ENCODE assay signal across 8 cellular contexts in the genomic region with DNA sequence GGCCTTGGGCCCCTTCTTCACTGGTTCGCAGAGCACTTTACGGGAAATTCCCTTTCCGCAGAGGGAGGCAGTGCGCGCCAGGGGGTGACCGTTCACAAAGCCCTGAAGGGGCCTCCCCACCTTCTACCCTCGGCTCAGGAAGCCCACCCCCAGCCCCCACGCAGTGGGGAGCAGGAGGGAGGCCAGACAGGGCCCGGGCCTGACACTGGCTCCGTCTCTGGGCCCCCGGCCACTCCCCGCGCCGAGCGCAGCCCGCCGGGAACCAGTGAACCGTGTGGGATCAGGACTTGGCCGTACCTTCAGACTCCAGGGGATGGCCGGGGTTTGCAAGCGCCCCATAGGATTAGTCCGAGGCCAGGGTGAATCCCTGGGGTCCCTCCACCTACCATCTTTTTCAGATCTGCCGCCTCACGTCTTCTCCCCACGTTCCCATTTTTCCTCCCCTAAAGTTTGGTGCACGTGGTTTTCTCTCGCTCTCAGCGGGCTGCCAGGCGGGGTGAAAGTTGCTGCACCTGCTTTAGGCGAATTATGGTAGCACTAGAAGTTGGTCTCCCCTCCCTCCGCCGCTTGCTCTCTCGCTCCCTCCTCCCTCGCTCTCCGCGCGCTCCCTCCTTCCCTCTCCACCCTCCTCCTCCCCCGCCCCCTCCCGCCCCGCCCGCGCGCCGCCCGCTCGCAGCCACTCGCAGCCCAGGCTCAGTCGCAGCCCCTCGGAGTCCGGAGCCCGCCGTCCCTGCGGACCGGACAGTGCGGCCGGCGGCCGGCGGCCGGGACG. TPM values are rescaled to one million over a fixed set of nuclear protein-coding genes. Genes with fewer than 3 reads are reported as not detected.
DNase-seq lines count a peak whose midpoint lies in the region; ATAC-seq and TF ChIP-seq lines count a peak whose summit lies in the region.

A gene with protein sequence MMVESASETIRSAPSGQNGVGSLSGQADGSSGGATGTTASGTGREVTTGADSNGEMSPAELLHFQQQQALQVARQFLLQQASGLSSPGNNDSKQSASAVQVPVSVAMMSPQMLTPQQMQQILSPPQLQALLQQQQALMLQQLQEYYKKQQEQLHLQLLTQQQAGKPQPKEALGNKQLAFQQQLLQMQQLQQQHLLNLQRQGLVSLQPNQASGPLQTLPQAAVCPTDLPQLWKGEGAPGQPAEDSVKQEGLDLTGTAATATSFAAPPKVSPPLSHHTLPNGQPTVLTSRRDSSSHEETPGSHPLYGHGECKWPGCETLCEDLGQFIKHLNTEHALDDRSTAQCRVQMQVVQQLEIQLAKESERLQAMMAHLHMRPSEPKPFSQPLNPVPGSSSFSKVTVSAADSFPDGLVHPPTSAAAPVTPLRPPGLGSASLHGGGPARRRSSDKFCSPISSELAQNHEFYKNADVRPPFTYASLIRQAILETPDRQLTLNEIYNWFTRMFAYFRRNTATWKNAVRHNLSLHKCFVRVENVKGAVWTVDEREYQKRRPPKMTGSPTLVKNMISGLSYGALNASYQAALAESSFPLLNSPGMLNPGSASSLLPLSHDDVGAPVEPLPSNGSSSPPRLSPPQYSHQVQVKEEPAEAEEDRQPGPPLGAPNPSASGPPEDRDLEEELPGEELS (plus strand): TSS at position 679 of the 772 bp plus-strand sequence. CDS start 19,380 bp downstream, outside the sequence.

- peaks cover 5 to 10% of the 10 kb centered on the region in 2 donors for H3K36me3 Mint-ChIP-seq in CD4-positive, alpha-beta memory T cell
- H3K36me3 Mint-ChIP-seq in activated CD8-positive, alpha-beta T cell treated with anti-CD3 and anti-CD28 coated beads, Interleukin-2, amount 10 ng/mL, durations not matched to agents 7 days and 5 days (ENCODE audit: low read depth) = no peaks in the 10 kb centered on the region

- H3K4me3 Mint-ChIP-seq in CD4-positive, alpha-beta memory T cell = peak within 1 kb of the TSS; percentile 90 to 96 (median 92)
- H3K4me3 Mint-ChIP-seq in activated CD8-positive, alpha-beta T cell treated with anti-CD3 and anti-CD28 coated beads, Interleukin-2, amount 10 ng/mL, durations not matched to agents 7 days and 5 days = peak within 1 kb of the TSS; percentile 81

- no peak within 1 kb of the TSS for H3K27ac ChIP-seq in CD4-positive, alpha-beta memory T cell (ENCODE audit: low read depth, low read length)
- H3K27ac ChIP-seq in HL-60 (replicated peaks) = peak within 1 kb of the TSS; percentile 75

- peaks cover 17% of the 10 kb centered on the region for H3K27me3 ChIP-seq in CD4-positive, alpha-beta memory T cell (ENCODE audit: insufficient read depth, low read length)
- H3K27me3 ChIP-seq in HL-60 (ENCODE audit: insufficient read depth, poor library complexity, severe bottlenecking) = peaks cover 4% of the 10 kb centered on the region

- no peaks in the 10 kb centered on the region for H3K36me3 ChIP-seq in CD4-positive, alpha-beta memory T cell (ENCODE audit: insufficient read depth, low read length)

- peaks cover 0 to 2% (median 0%) of the 10 kb centered on the region in 8 donors for H3K9me3 Mint-ChIP-seq in CD4-positive, alpha-beta memory T cell
- no peaks in the 10 kb centered on the region for H3K9me3 Mint-ChIP-seq in activated CD8-positive, alpha-beta T cell treated with anti-CD3 and anti-CD28 coated beads, Interleukin-2, amount 10 ng/mL, durations not matched to agents 7 days and 5 days (ENCODE audit: insufficient read depth)

- peaks cover 37% of the 10 kb centered on the region for H3K4me1 ChIP-seq in CD4-positive, alpha-beta memory T cell (ENCODE audit: insufficient read depth, low read length)

- peaks cover 0 to 2% of the 10 kb centered on the region in 2 donors for H3K27me3 Mint-ChIP-seq in CD4-positive, alpha-beta memory T cell
- H3K27me3 Mint-ChIP-seq in activated CD8-positive, alpha-beta T cell treated with anti-CD3 and anti-CD28 coated beads, Interleukin-2, amount 10 ng/mL, durations not matched to agents 7 days and 5 days (ENCODE audit: low read depth) = peaks cover 60% of the 10 kb centered on the region

- TF ChIP-seq CTCF in HL-60 (IDR thresholded peaks at IDR 0.05; ENCODE audit: insufficient read depth, low read length) = no peak

- ATAC-seq in GM19455 (IDR thresholded peaks at IDR 0.05; ENCODE audit: unreplicated experiment) = peak; percentile 68
- peak; percentile 87 for ATAC-seq in activated CD8-positive, alpha-beta T cell treated with anti-CD3 and anti-CD28 coated beads, Interleukin-2, amount 10 ng/mL, durations not matched to agents 7 days and 5 days

- peak; percentile 80 to 87 (median 81) for DNase-seq in CD4-positive, alpha-beta memory T cell
- DNase-seq in HL-60 (ENCODE audit: low read depth in 1 of 2, low spot score in 1 of 2) (peak; percentile 77 to 95), NCI-H82 treated with DMSO at 0.1 percent for 48 hours (lab: John Stamatoyannopoulos, UW; ENCODE audit: unreplicated experiment) (peak; percentile 90), medulla oblongata (ENCODE audit: extremely low spot score) (peak; percentile 95)
- DNase-seq in activated CD8-positive, alpha-beta T cell treated with anti-CD3 and anti-CD28 coated beads, Interleukin-2, amount 10 ng/mL, durations not matched to agents 7 days and 5 days = peak; percentile 92
- DNase-seq in effector CD4-positive, alpha-beta T cell = peak; percentile 71
- peak; percentile 62 to 76 (median 73) for DNase-seq in stimulated activated CD4-positive, alpha-beta T cell treated with anti-CD3 and anti-CD28 coated beads, TNF-alpha, amount 100 ng/mL, for 4 hours (ENCODE audit: low read depth in 3 of 3)

- intact Hi-C loops in CD4-positive, alpha-beta memory T cell (cut with micrococcal nuclease) = loop anchor here (1.0 to 5.0 kb wide), 4 partner anchors 15 to 120 kb away; no protein-coding TSS in a partner anchor

- CTCF ChIA-PET in CD4-positive, alpha-beta memory T cell (lab: Charles Lee; ENCODE audit: partially characterized antibody) = interaction anchor here (4.1 kb wide), 1 partner anchor 121 kb away, joined by 21 read pairs; no protein-coding TSS in a partner anchor
- CTCF ChIA-PET in activated CD8-positive, alpha-beta T cell treated with anti-CD3 and anti-CD28 coated beads, Interleukin-2, amount 10 ng/mL, durations not matched to agents 7 days and 5 days (lab: Charles Lee) = interaction anchor here (2.4 kb wide), 1 partner anchor 120 kb away, joined by 13 read pairs; no protein-coding TSS in a partner anchor

- peaks cover 11 to 42% (median 29%) of the 10 kb centered on the region in 4 donors for H3K4me1 Mint-ChIP-seq in CD4-positive, alpha-beta memory T cell
- H3K4me1 Mint-ChIP-seq in activated CD8-positive, alpha-beta T cell treated with anti-CD3 and anti-CD28 coated beads, Interleukin-2, amount 10 ng/mL, durations not matched to agents 7 days and 5 days (ENCODE audit: low read depth) = peaks cover 30% of the 10 kb centered on the region

- peak within 1 kb of the TSS; percentile 33 to 92 (median 72) for H3K27ac Mint-ChIP-seq in CD4-positive, alpha-beta memory T cell
- no peak within 1 kb of the TSS for H3K27ac Mint-ChIP-seq in activated CD8-positive, alpha-beta T cell treated with anti-CD3 and anti-CD28 coated beads, Interleukin-2, amount 10 ng/mL, durations not matched to agents 7 days and 5 days

- peak within 1 kb of the TSS; percentile 75 to 76 for H3K4me3 ChIP-seq in CD4-positive, alpha-beta memory T cell (ENCODE audit: low read length in 2 of 2)
- peak within 1 kb of the TSS; percentile 83 for H3K4me3 ChIP-seq in HL-60 (replicated peaks; ENCODE audit: insufficient read depth, low read length)

- H3K9me3 ChIP-seq in CD4-positive, alpha-beta memory T cell (ENCODE audit: control insufficient read depth in 1 of 2, low read length in 2 of 2) = no peaks in the 10 kb centered on the region

- POLR2A ChIA-PET in CD4-positive, alpha-beta memory T cell (lab: Charles Lee; ENCODE audit: partially characterized antibody) = interaction anchor here (1.4 to 2.4 kb wide), 2 partner anchors 15 to 120 kb away, joined by 7 to 11 read pairs; no protein-coding TSS in a partner anchor
- POLR2A ChIA-PET in activated CD8-positive, alpha-beta T cell treated with anti-CD3 and anti-CD28 coated beads, Interleukin-2, amount 10 ng/mL, durations not matched to agents 7 days and 5 days (lab: Charles Lee) = no interaction called here

RNA-seq across cellular contexts. Expression of the gene that starts here (rescaled TPM):
- total RNA-seq in CD4-positive, alpha-beta memory T cell = 1 to 10 TPM; 7.4 to 7.8 TPM
- polyA plus RNA-seq in CD4-positive, alpha-beta memory T cell = 1 to 10 TPM in 1 of 2 donors, under 1 TPM in 1; 0.08 to 1.6 TPM
- 1 to 10 TPM; 6.7 to 7.1 TPM for total RNA-seq in activated CD8-positive, alpha-beta T cell treated with anti-CD3 and anti-CD28 coated beads, Interleukin-2, amount 10 ng/mL, durations not matched to agents 7 days and 5 days
